In the genomic region with DNA sequence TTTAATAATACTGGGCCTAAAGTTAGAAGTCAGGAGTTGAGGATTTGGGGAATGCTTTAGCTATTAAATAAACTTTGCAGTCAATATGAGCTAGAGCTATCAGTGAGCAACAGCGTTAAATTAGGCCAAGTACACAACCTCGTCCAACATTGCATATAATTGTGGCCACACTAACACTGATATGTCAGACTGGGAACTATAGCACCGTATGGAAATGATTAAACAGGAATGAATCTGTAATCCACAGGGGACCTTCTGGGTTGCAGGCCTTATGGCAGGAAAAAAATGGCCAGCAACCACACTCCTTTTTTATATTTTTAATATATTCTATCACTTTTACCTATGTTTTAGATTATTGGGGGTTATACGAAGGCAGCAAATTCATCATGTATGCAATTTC, we compare ENCODE assay signal across 1 cellular context.
TF ChIP-seq lines count a peak whose summit lies in the region.

No MANE protein-coding gene starts in this region.

TF ChIP-seq in SK-N-SH treated with all-trans-retinoic acid at 6 μM for 48 hours, 23 proteins besides CTCF, POLR2A, EP300 and RAD21 (continued from another document):
- TF ChIP-seq, protein P1, sequence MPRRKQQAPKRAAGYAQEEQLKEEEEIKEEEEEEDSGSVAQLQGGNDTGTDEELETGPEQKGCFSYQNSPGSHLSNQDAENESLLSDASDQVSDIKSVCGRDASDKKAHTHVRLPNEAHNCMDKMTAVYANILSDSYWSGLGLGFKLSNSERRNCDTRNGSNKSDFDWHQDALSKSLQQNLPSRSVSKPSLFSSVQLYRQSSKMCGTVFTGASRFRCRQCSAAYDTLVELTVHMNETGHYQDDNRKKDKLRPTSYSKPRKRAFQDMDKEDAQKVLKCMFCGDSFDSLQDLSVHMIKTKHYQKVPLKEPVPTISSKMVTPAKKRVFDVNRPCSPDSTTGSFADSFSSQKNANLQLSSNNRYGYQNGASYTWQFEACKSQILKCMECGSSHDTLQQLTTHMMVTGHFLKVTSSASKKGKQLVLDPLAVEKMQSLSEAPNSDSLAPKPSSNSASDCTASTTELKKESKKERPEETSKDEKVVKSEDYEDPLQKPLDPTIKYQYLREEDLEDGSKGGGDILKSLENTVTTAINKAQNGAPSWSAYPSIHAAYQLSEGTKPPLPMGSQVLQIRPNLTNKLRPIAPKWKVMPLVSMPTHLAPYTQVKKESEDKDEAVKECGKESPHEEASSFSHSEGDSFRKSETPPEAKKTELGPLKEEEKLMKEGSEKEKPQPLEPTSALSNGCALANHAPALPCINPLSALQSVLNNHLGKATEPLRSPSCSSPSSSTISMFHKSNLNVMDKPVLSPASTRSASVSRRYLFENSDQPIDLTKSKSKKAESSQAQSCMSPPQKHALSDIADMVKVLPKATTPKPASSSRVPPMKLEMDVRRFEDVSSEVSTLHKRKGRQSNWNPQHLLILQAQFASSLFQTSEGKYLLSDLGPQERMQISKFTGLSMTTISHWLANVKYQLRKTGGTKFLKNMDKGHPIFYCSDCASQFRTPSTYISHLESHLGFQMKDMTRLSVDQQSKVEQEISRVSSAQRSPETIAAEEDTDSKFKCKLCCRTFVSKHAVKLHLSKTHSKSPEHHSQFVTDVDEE (CRISPR knock-in tag; IDR thresholded peaks at IDR 0.05) = no peak
- TF ChIP-seq ESRRG (CRISPR knock-in tag; IDR thresholded peaks at IDR 0.05) (no peak), ZNF70 (CRISPR knock-in tag; IDR thresholded peaks at IDR 0.05) (no peak)
